ENCODE assay signal across 16 cellular contexts in the genomic region with DNA sequence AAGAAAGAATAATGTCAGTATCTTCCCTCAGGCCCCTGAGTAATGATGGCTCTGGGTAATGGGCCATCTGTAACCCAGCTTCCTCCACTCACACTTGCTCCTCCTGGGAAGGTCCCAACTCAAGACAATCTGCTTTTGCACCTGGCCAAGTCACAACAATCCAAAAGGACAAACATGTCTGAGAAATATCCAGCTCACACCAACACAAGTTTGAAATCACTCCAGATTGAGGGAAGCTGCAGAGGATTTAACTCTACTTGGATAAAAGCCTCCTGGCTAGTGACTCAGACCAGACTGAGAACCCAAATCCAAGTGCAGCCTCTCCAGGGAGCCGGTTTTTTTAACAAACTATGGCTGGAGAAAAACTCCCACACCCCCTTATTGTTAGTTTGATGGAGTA. TPM values are rescaled to one million over a fixed set of nuclear protein-coding genes. Genes with fewer than 3 reads are reported as not detected.
DNase-seq lines count a peak whose midpoint lies in the region; ATAC-seq and TF ChIP-seq lines count a peak whose summit lies in the region.
"Had no signal": no experiment of that assay in that cellular context is flagged by ENCODE, and none has a peak within 500 bp of the region (broad histone marks: within the 10 kb centered on the region; RNA-seq: fewer than 3 reads in every experiment).

No MANE protein-coding gene starts in this region.

- peak; percentile 86 for DNase-seq in AG10803 (ENCODE audit: low read depth)
- DNase-seq in M059J (ENCODE audit: low read depth) = peak; percentile 88
- DNase-seq in epithelial cell of esophagus (ENCODE audit: low read depth) = peak; percentile 47
- DNase-seq in middle frontal gyrus (ENCODE audit: extremely low spot score, low spot score) = peak; percentile 54
- DNase-seq in OCI-LY7 (ENCODE audit: low spot score) = no peak
- DNase-seq in NCI-H146 (lab: John Stamatoyannopoulos, UW) = no peak
- DNase-seq in iPS-NIHi11 (ENCODE audit: low spot score) = no peak
- DNase-seq: activated CD4-positive, alpha-beta T cell treated with anti-CD3 and anti-CD28 coated beads, Interleukin-2, amount 50 U/mL, for 1 hour; activated naive CD4-positive, alpha-beta T cell; midbrain; MM.1S; PC-9; posterior cingulate gyrus; stimulated activated naive B cell treated with anti-CD40 and anti-IgM and Interleukin-4, amounts not matched to agents 10 μg/mL and 1 μg/mL and 100 μg/mL, for 72 hours had no signal

- intact Hi-C loops in OCI-LY7 (cut with micrococcal nuclease; ENCODE audit: unreplicated experiment) = no loop called here

- ATAC-seq in HG02623 (IDR thresholded peaks at IDR 0.05; ENCODE audit: unreplicated experiment) = no peak
- ATAC-seq: stimulated activated naive B cell treated with anti-CD40 and anti-IgM and Interleukin-4, amounts not matched to agents 10 μg/mL and 1 μg/mL and 100 μg/mL, for 72 hours had no signal

- H3K79me2 ChIP-seq in OCI-LY7 (ENCODE audit: insufficient read depth, low read depth, low read length) = no peaks in the 10 kb centered on the region

- no peaks in the 10 kb centered on the region for H3K9me2 ChIP-seq in OCI-LY7 (ENCODE audit: insufficient read depth, low read length)

- H4K20me1 ChIP-seq in OCI-LY7 (ENCODE audit: insufficient read depth, low read length) = no peaks in the 10 kb centered on the region

- no peak for TF ChIP-seq CTCF in AG10803 (conservative IDR thresholded peaks at IDR 0.05; ENCODE audit: low read length)
- no peak for TF ChIP-seq CTCF in epithelial cell of esophagus (IDR thresholded peaks at IDR 0.05; ENCODE audit: insufficient read depth, low read depth, low read length, missing control alignments)
- no peak for TF ChIP-seq CTCF in OCI-LY7 (conservative IDR thresholded peaks at IDR 0.05; ENCODE audit: low read length)

- BruUV-seq in OCI-LY7 (replicated peaks; lab: Mats Ljungman, UMichigan) = no TSS peak

- no peak overlapping the region for H2AFZ ChIP-seq in OCI-LY7 (ENCODE audit: low read length)
- H2AFZ ChIP-seq: PC-9 had no signal

- no peaks in the 10 kb centered on the region for H3K36me3 ChIP-seq in OCI-LY7 (ENCODE audit: insufficient read depth, low read length)

- no peak overlapping the region for H3K4me2 ChIP-seq in OCI-LY7 (ENCODE audit: low read length)
- H3K4me2 ChIP-seq: PC-9 had no signal

- H3K4me1 ChIP-seq in OCI-LY7 (ENCODE audit: insufficient read depth, low read length, poor library complexity, severe bottlenecking) = no peaks in the 10 kb centered on the region

- H3K9me3 ChIP-seq in OCI-LY7 (ENCODE audit: low read length) = no peaks in the 10 kb centered on the region

- CTCF ChIA-PET in OCI-LY7 (lab: Charles Lee; ENCODE audit: unreplicated experiment) = no interaction called here

- POLR2A ChIA-PET in OCI-LY7 (lab: Charles Lee) = interaction anchor here (0.6 kb wide), 2 partner anchors 153 to 234 kb away, joined by 3 to 9 read pairs; no protein-coding TSS in a partner anchor

- H3K27ac ChIP-seq in OCI-LY7 (ENCODE audit: low read depth, low read length, poor library complexity, severe bottlenecking) = no peak overlapping the region
- H3K27ac ChIP-seq: C4-2B, PC-9 had no signal

- H3K4me3 ChIP-seq in AG10803 (ENCODE audit: low read length) (no peak overlapping the region), epithelial cell of esophagus (ENCODE audit: low read length) (no peak overlapping the region), OCI-LY7 (ENCODE audit: low read depth, low read length, poor library complexity, severe bottlenecking) (no peak overlapping the region)
- H3K4me3 ChIP-seq: PC-9 had no signal

RNA-seq across cellular contexts. Expression of gene RTRAF, which starts 34.2 kb away (rescaled TPM):
- total RNA-seq in M059J (2014; rRNA removed; shearing (Covaris generic)) = 146 and 189 TPM in 2 replicates
- total RNA-seq in OCI-LY7 (2014; rRNA removed; shearing (Covaris generic)) = 194 and 244 TPM in 2 replicates
- total RNA-seq in OCI-LY7 (2022) = 213 and 233 TPM in 2 replicates

RNA-seq across cellular contexts. Expression of gene NID2, which starts 45.3 kb away (rescaled TPM):
- total RNA-seq in M059J (2014; rRNA removed; shearing (Covaris generic)) = 69.9 and 72.7 TPM in 2 replicates
- not detected in 2 replicates for total RNA-seq in OCI-LY7 (2014; rRNA removed; shearing (Covaris generic))
- not detected in 2 replicates for total RNA-seq in OCI-LY7 (2022)

Comparison
In these comparisons a context has a peak if more than half of its experiments do, and no peak if none do; other contexts are left out.
1. DNase-seq: peak in AG10803 (single experiment), M059J (single experiment), epithelial cell of esophagus (single experiment) and middle frontal gyrus (single experiment); none in OCI-LY7 (single experiment), NCI-H146 (single experiment) and iPS-NIHi11 (single experiment).
2. RNA of gene NID2, which starts 45.3 kb away (total RNA-seq): 69.9 to 72.7 TPM in M059J; not detected in OCI-LY7; every median in the first group is over 10 times any median in the second.